Comparison of ENCODE assay signal across 1 cellular context in the genomic region with DNA sequence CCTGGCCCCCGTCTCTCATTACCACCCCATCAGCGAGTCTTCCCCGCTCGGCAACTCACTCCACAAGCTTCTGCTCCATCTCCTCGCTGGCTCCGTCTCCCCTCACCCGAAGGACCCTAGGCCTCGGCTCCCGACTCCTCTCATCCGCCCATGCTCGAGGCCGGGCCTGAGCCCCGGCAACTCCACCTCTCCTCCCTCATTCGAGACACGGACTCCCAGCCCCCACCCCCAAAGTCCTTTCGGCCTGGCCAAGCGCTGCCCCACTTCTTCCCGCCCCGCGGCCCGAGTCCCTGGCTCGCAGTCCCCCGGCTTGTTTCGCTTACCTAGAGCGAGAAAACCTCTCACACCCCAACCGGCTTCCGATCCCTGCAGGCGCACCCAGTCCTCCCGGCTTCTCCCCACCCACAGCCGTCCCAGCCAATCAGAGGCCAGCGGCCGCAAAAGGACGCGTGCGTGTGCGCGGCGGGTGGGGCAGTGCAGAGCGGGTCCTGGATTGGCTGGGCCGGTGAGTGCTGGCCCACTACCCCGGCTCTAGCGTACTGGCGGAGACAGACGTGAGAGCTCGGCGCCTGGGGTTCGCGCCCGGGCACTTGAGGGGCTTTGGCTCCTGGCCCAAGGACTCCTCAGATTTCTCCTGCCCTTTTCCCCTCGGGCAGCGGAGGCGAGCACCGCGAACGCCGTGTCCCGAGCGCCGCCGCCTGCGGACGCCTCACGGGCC.
TF ChIP-seq lines count a peak whose summit lies in the region.

TSS of gene HIGD1A (minus strand) at position 378 of the 718 bp plus-strand sequence. CDS start 10,237 bp downstream, outside the sequence.

TF ChIP-seq in HepG2, 621 proteins besides CTCF, POLR2A, EP300 and RAD21 (continued from another document and continues in another):
- TF ChIP-seq SNAPC4 (CRISPR knock-in tag; IDR thresholded peaks at IDR 0.05) (0 out of 2 replicates have a peak, but pooled peaks have one; percentile 32), SMYD3 (CRISPR knock-in tag; IDR thresholded peaks at IDR 0.05) (peak; percentile 79; the same call in 1 of the 2 replicates), TFAP4 (IDR thresholded peaks at IDR 0.05; ENCODE audit: borderline replicate concordance, low read depth) (no peak), ZUFSP (CRISPR knock-in tag; IDR thresholded peaks at IDR 0.05; ENCODE audit: borderline replicate concordance) (no peak), ZNF343 (CRISPR knock-in tag; IDR thresholded peaks at IDR 0.05) (no peak), ATF3 (CRISPR knock-in tag; IDR thresholded peaks at IDR 0.05) (no peak), CENPX (CRISPR knock-in tag; IDR thresholded peaks at IDR 0.05) (no peak), ZFP41 (CRISPR knock-in tag; IDR thresholded peaks at IDR 0.05; ENCODE audit: borderline replicate concordance) (no peak), NFATC3 (CRISPR knock-in tag; IDR thresholded peaks at IDR 0.05) (no peak), MAFF (IDR thresholded peaks at IDR 0.05; ENCODE audit: low read depth, low read length) (no peak), ZNF512B (CRISPR knock-in tag; IDR thresholded peaks at IDR 0.05; ENCODE audit: borderline replicate concordance) (no peak), NFE2L1 (CRISPR knock-in tag; IDR thresholded peaks at IDR 0.05; ENCODE audit: borderline replicate concordance) (no peak), ZNF703 (CRISPR knock-in tag; IDR thresholded peaks at IDR 0.05; ENCODE audit: borderline replicate concordance) (no peak), FIP1L1 (IDR thresholded peaks at IDR 0.05; ENCODE audit: borderline replicate concordance, insufficient read depth, low read depth, low read length) (no peak), SMAD1 (CRISPR knock-in tag; IDR thresholded peaks at IDR 0.05; ENCODE audit: borderline replicate concordance, low read depth) (no peak), ZNF556 (CRISPR knock-in tag; IDR thresholded peaks at IDR 0.05; ENCODE audit: borderline replicate concordance) (0 out of 2 replicates have a peak, but pooled peaks have one; percentile 5), FOXA3 (CRISPR knock-in tag; IDR thresholded peaks at IDR 0.05) (no peak; the same call in none of the 2 replicates), ZNF580 (CRISPR knock-in tag; IDR thresholded peaks at IDR 0.05; ENCODE audit: borderline replicate concordance, low read depth) (peak; percentile 60; the same call in 1 of the 2 replicates), GPBP1L1 (CRISPR knock-in tag; IDR thresholded peaks at IDR 0.05) (no peak), SAFB2 (CRISPR knock-in tag; IDR thresholded peaks at IDR 0.05; ENCODE audit: borderline replicate concordance, low read depth) (no peak; the same call in 1 of the 2 replicates), POLR2G (IDR thresholded peaks at IDR 0.05; ENCODE audit: low read depth, low read length) (peak; percentile 92), CSRNP1 (CRISPR knock-in tag; IDR thresholded peaks at IDR 0.05) (peak; percentile 75; the same call in 1 of the 2 replicates), HNRNPL (IDR thresholded peaks at IDR 0.05; ENCODE audit: low read depth, low read length) (0 out of 2 replicates have a peak, but pooled peaks have one; percentile 27), ZNF572 (CRISPR knock-in tag; IDR thresholded peaks at IDR 0.05) (0 out of 2 replicates have a peak, but pooled peaks have one; percentile 79), ZNF766 (CRISPR knock-in tag; IDR thresholded peaks at IDR 0.05; ENCODE audit: borderline replicate concordance) (peak; percentile 66), CBFB (CRISPR knock-in tag; IDR thresholded peaks at IDR 0.05) (0 out of 2 replicates have a peak, but pooled peaks have one; percentile 29), PAWR (CRISPR knock-in tag; IDR thresholded peaks at IDR 0.05; ENCODE audit: borderline replicate concordance) (no peak), SRF (IDR thresholded peaks at IDR 0.05; ENCODE audit: low read depth, low read length) (0 out of 2 replicates have a peak, but pooled peaks have one; percentile 17), SOX5 (CRISPR knock-in tag; IDR thresholded peaks at IDR 0.05; ENCODE audit: borderline replicate concordance) (no peak; the same call in 1 of the 2 replicates), XBP1 (CRISPR knock-in tag; IDR thresholded peaks at IDR 0.05) (no peak), SP5 (CRISPR knock-in tag; IDR thresholded peaks at IDR 0.05; ENCODE audit: borderline replicate concordance, low read depth) (peak; percentile 30; the same call in 1 of the 2 replicates), SNAPC5 (CRISPR knock-in tag; IDR thresholded peaks at IDR 0.05; ENCODE audit: borderline replicate concordance) (no peak), ZNF780A (CRISPR knock-in tag; IDR thresholded peaks at IDR 0.05) (no peak; the same call in 1 of the 2 replicates), ZNF143 (CRISPR knock-in tag; IDR thresholded peaks at IDR 0.05) (no peak)
- TF ChIP-seq, protein P1, sequence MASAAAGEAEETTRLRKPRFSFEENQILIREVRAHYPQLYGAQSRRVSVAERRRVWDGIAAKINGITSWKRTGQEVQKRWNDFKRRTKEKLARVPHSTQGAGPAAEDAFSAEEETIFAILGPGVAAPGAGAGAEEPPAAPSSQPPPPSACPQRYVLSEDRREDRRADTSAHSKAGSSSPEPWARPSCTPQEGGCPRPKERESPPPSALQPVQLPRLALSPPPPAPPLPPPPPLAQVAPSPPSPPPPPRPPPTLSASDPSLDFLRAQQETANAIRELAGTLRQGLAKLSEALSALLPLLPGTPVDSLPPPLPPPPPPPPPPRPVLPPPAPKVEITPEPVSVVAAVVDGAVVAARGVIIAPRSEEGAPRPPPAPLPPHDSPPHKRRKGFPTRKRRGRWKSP (CRISPR knock-in tag; IDR thresholded peaks at IDR 0.05), result peak; percentile 55; the same call in 1 of the 2 replicates
- TF ChIP-seq, protein P2, sequence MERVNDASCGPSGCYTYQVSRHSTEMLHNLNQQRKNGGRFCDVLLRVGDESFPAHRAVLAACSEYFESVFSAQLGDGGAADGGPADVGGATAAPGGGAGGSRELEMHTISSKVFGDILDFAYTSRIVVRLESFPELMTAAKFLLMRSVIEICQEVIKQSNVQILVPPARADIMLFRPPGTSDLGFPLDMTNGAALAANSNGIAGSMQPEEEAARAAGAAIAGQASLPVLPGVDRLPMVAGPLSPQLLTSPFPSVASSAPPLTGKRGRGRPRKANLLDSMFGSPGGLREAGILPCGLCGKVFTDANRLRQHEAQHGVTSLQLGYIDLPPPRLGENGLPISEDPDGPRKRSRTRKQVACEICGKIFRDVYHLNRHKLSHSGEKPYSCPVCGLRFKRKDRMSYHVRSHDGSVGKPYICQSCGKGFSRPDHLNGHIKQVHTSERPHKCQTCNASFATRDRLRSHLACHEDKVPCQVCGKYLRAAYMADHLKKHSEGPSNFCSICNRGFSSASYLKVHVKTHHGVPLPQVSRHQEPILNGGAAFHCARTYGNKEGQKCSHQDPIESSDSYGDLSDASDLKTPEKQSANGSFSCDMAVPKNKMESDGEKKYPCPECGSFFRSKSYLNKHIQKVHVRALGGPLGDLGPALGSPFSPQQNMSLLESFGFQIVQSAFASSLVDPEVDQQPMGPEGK (CRISPR knock-in tag; IDR thresholded peaks at IDR 0.05), result peak; percentile 61
